Comparison of ENCODE assay signal across 10 cellular contexts in the genomic region with DNA sequence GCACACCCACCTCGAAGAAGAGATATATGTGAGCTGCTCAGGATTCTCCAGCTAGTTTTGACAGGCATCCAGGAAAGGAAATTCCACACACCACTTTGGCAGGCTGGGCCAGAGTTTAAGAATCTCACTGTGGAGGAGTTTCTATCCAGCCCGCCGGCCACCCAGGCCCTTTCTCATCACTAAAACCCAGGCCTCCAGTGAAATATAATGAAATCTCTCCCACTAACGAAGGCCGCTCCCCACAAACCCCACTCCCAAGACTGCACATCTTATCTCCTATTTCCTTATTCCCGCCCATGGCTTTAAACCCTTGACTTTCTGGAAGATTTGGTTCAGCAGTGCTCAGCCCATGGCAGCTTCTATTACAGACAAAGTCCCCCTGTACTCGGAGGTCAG.
DNase-seq lines count a peak whose midpoint lies in the region; TF ChIP-seq lines count a peak whose summit lies in the region.
"Had no signal": no experiment of that assay in that cellular context is flagged by ENCODE, and none has a peak within 500 bp of the region (broad histone marks: within the 10 kb centered on the region; RNA-seq: fewer than 3 reads in every experiment).

No MANE protein-coding gene starts in this region.

- peak overlapping the region in 1 of 2 experiments; percentile 0 for H3K14ac ChIP-seq in mesenchymal stem cell (ENCODE audit: low read length in 2 of 2)

- H3K27me3 Mint-ChIP-seq in activated T-cell treated with anti-CD3 and anti-CD28 coated beads, Interleukin-2, amount 50 U/mL, for 24 hours, result no peaks in the 10 kb centered on the region
- H3K27me3 Mint-ChIP-seq in activated CD4-positive, alpha-beta T cell treated with anti-CD3 and anti-CD28 coated beads, Interleukin-2, amount 10 ng/mL, durations not matched to agents 24 days and 14 days, result no peaks in the 10 kb centered on the region
- H3K27me3 Mint-ChIP-seq: activated CD4-positive, alpha-beta memory T cell treated with anti-CD3 and anti-CD28 coated beads for 36 hours had no signal

- no peak overlapping the region for H3K23ac ChIP-seq in mesenchymal stem cell (ENCODE audit: low read length in 2 of 2)

- peaks cover 17% of the 10 kb centered on the region for H3K79me1 ChIP-seq in mesenchymal stem cell (replicated peaks; ENCODE audit: low read length, poor library complexity, severe bottlenecking)

- peak overlapping the region; percentile 29 for H2BK120ac ChIP-seq in mesenchymal stem cell (ENCODE audit: low read depth, low read length)

- H3K36me3 ChIP-seq in mesenchymal stem cell (ENCODE audit: control insufficient read depth in 1 of 2, insufficient read depth in 2 of 2, low read depth in 1 of 2, low read length in 2 of 2) (peaks cover 2 to 6% of the 10 kb centered on the region in 2 experiments), transverse colon (no peaks in the 10 kb centered on the region), colonic mucosa (no peaks in the 10 kb centered on the region)

- TF ChIP-seq POLR2A in transverse colon (IDR thresholded peaks at IDR 0.05), result no peak

- intact Hi-C loops in transverse colon (cut with DNase I; ENCODE audit: low total_unique reads) (loop anchor here (5.0 kb wide), 1 partner anchor 200 kb away; the partner anchor contains the start of gene GLI2), colonic mucosa (cut with DNase I) (no loop called here)
- intact Hi-C loops in activated CD4-positive, alpha-beta T cell treated with anti-CD3 and anti-CD28 coated beads, Interleukin-2, amount 10 ng/mL, durations not matched to agents 24 days and 14 days (cut with micrococcal nuclease), result no loop called here

- H3K27me3 ChIP-seq in mesenchymal stem cell (ENCODE audit: control insufficient read depth in 1 of 2, insufficient read depth in 1 of 2, low read length in 2 of 2) (no peaks in the 10 kb centered on the region), transverse colon (peaks cover 37% of the 10 kb centered on the region), colonic mucosa (no peaks in the 10 kb centered on the region)

- no peaks in the 10 kb centered on the region for H3K36me3 Mint-ChIP-seq in activated T-cell treated with anti-CD3 and anti-CD28 coated beads, Interleukin-2, amount 50 U/mL, for 24 hours (ENCODE audit: low read depth)
- no peaks in the 10 kb centered on the region for H3K36me3 Mint-ChIP-seq in activated CD4-positive, alpha-beta T cell treated with anti-CD3 and anti-CD28 coated beads, Interleukin-2, amount 10 ng/mL, durations not matched to agents 24 days and 14 days (ENCODE audit: low read depth)
- H3K36me3 Mint-ChIP-seq: activated CD4-positive, alpha-beta memory T cell treated with anti-CD3 and anti-CD28 coated beads for 36 hours had no signal

- DNase-seq in M059J (ENCODE audit: low read depth) (peak; percentile 62), coronary artery (ENCODE audit: low spot score) (no peak), mesenchymal stem cell (peak; percentile 69), transverse colon (no peak), colonic mucosa (no peak)
- no peak for DNase-seq in activated T-cell treated with anti-CD3 and anti-CD28 coated beads, Interleukin-2, amount 50 U/mL, for 24 hours
- no peak for DNase-seq in activated CD4-positive, alpha-beta T cell treated with anti-CD3 and anti-CD28 coated beads, Interleukin-2, amount 10 ng/mL, durations not matched to agents 24 days and 14 days
- DNase-seq: activated CD4-positive, alpha-beta memory T cell treated with anti-CD3 and anti-CD28 coated beads for 36 hours; activated naive CD4-positive, alpha-beta T cell; DND-41 had no signal

- TF ChIP-seq CTCF in coronary artery (IDR thresholded peaks at IDR 0.05) (no peak), transverse colon (IDR thresholded peaks at IDR 0.05) (no peak), colonic mucosa (IDR thresholded peaks at IDR 0.05) (no peak)

- H2AFZ ChIP-seq in mesenchymal stem cell (ENCODE audit: low read depth, low read length), result no peak overlapping the region

- WGBS in mesenchymal stem cell, result 16% methylated on average over 7 of the region's 7 CpGs
- WGBS in transverse colon (ENCODE audit: low coverage in 1 of 2), 2 donors, result 24 to 36% methylated on average over 4 to 7 of the region's 7 CpGs

- H3K9me3 Mint-ChIP-seq in activated T-cell treated with anti-CD3 and anti-CD28 coated beads, Interleukin-2, amount 50 U/mL, for 24 hours, result no peaks in the 10 kb centered on the region
- H3K9me3 Mint-ChIP-seq in activated CD4-positive, alpha-beta T cell treated with anti-CD3 and anti-CD28 coated beads, Interleukin-2, amount 10 ng/mL, durations not matched to agents 24 days and 14 days, result no peaks in the 10 kb centered on the region
- H3K9me3 Mint-ChIP-seq: activated CD4-positive, alpha-beta memory T cell treated with anti-CD3 and anti-CD28 coated beads for 36 hours had no signal

- H3K4me2 ChIP-seq in mesenchymal stem cell (ENCODE audit: low read length, poor library complexity, severe bottlenecking), result no peak overlapping the region

- H3K9me3 ChIP-seq in mesenchymal stem cell (ENCODE audit: control insufficient read depth, low read length), result no peaks in the 10 kb centered on the region
- no peaks in the 10 kb centered on the region for H3K9me3 ChIP-seq in transverse colon
- H3K9me3 ChIP-seq in colonic mucosa, result no peaks in the 10 kb centered on the region

- H3K4me3 Mint-ChIP-seq in activated T-cell treated with anti-CD3 and anti-CD28 coated beads, Interleukin-2, amount 50 U/mL, for 24 hours, result no peak overlapping the region
- H3K4me3 Mint-ChIP-seq in activated CD4-positive, alpha-beta T cell treated with anti-CD3 and anti-CD28 coated beads, Interleukin-2, amount 10 ng/mL, durations not matched to agents 24 days and 14 days, result no peak overlapping the region
- H3K4me3 Mint-ChIP-seq: activated CD4-positive, alpha-beta memory T cell treated with anti-CD3 and anti-CD28 coated beads for 36 hours had no signal

- peak overlapping the region; percentile 78 to 92 for H2BK12ac ChIP-seq in mesenchymal stem cell (ENCODE audit: low read length in 2 of 2)

- H3K27ac ChIP-seq in coronary artery (peak overlapping the region; percentile 23 to 66), mesenchymal stem cell (ENCODE audit: low read length, poor library complexity, severe bottlenecking) (peak overlapping the region; percentile 65), transverse colon (peak overlapping the region in 3 of 4 donors; percentile 32 to 67 (median 61)), colonic mucosa (no peak overlapping the region)

- peaks cover 74% of the 10 kb centered on the region for H3K4me1 ChIP-seq in mesenchymal stem cell (ENCODE audit: control insufficient read depth, insufficient read depth, low read depth, low read length)
- H3K4me1 ChIP-seq in transverse colon, result peaks cover 30 to 54% (median 46%) of the 10 kb centered on the region in 4 donors
- H3K4me1 ChIP-seq in colonic mucosa, result peaks cover 26% of the 10 kb centered on the region

- peak overlapping the region; percentile 77 to 83 for H3K4ac ChIP-seq in mesenchymal stem cell (ENCODE audit: low read depth in 1 of 2, low read length in 2 of 2)

- H2AK5ac ChIP-seq in mesenchymal stem cell (ENCODE audit: low read length, severe bottlenecking), result peak overlapping the region; percentile 88

- peak overlapping the region; percentile 70 to 85 for H3K18ac ChIP-seq in mesenchymal stem cell (ENCODE audit: low read depth in 1 of 2, low read length in 2 of 2)

- peaks cover 2% of the 10 kb centered on the region for H3K4me1 Mint-ChIP-seq in activated T-cell treated with anti-CD3 and anti-CD28 coated beads, Interleukin-2, amount 50 U/mL, for 24 hours (ENCODE audit: low read depth)
- H3K4me1 Mint-ChIP-seq in activated CD4-positive, alpha-beta T cell treated with anti-CD3 and anti-CD28 coated beads, Interleukin-2, amount 10 ng/mL, durations not matched to agents 24 days and 14 days, result no peaks in the 10 kb centered on the region

- H3K4me3 ChIP-seq in coronary artery (no peak overlapping the region), mesenchymal stem cell (ENCODE audit: insufficient read depth in 1 of 2, low read depth in 1 of 2, low read length in 2 of 2) (peak overlapping the region in 1 of 2 experiments; percentile 1), transverse colon (no peak overlapping the region), colonic mucosa (no peak overlapping the region)

- peak overlapping the region; percentile 12 for H2BK15ac ChIP-seq in mesenchymal stem cell (ENCODE audit: low read depth, poor library complexity, severe bottlenecking)

- no peak overlapping the region for H3K27ac Mint-ChIP-seq in activated T-cell treated with anti-CD3 and anti-CD28 coated beads, Interleukin-2, amount 50 U/mL, for 24 hours
- no peak overlapping the region for H3K27ac Mint-ChIP-seq in activated CD4-positive, alpha-beta T cell treated with anti-CD3 and anti-CD28 coated beads, Interleukin-2, amount 10 ng/mL, durations not matched to agents 24 days and 14 days
- H3K27ac Mint-ChIP-seq: activated CD4-positive, alpha-beta memory T cell treated with anti-CD3 and anti-CD28 coated beads for 36 hours had no signal

- TF ChIP-seq EP300 in transverse colon (IDR thresholded peaks at IDR 0.05; ENCODE audit: low read depth), result no peak

- peak overlapping the region; percentile 54 for H2BK5ac ChIP-seq in mesenchymal stem cell (ENCODE audit: low read depth, low read length, poor library complexity, severe bottlenecking)

- in situ Hi-C loops in transverse colon (cut with MboI; ENCODE audit: low pct_ligation_motif_present in 1 of 4, low pct_unique_long_range_greater_than_20kb in 1 of 4, low sequenced_read_pairs in 3 of 4), result no loop called here

- H4K91ac ChIP-seq in mesenchymal stem cell (ENCODE audit: low read length), result peak overlapping the region; percentile 72

- H3K9ac ChIP-seq in mesenchymal stem cell (ENCODE audit: low read length) (peak overlapping the region; percentile 41), colonic mucosa (ENCODE audit: low read depth in 2 of 2, low read length in 2 of 2) (no peak overlapping the region)

- peak overlapping the region; percentile 21 for H4K8ac ChIP-seq in mesenchymal stem cell (ENCODE audit: low read length)

Comparison
In these comparisons a context has a peak if more than half of its experiments do, and no peak if none do; other contexts are left out.
1. DNase-seq: peak in M059J (single experiment) and mesenchymal stem cell (single experiment); none in coronary artery (single experiment), transverse colon (single experiment), activated T-cell treated with anti-CD3 and anti-CD28 coated beads, Interleukin-2, amount 50 U/mL, for 24 hours (single experiment), activated CD4-positive, alpha-beta T cell treated with anti-CD3 and anti-CD28 coated beads, Interleukin-2, amount 10 ng/mL, durations not matched to agents 24 days and 14 days (single experiment) and colonic mucosa (single experiment).